In genomic region chr7:129341838-129342806, GRCh38 we compare ENCODE assay signal across 1 cellular context.
A peak's percentile ranks its signal among the peaks of the same experiment; 100 is the strongest.
TF ChIP-seq lines count a peak whose summit lies in the region.

No MANE protein-coding gene starts in this region.

TF ChIP-seq in HEK293, 187 proteins besides CTCF, POLR2A, EP300 and RAD21 (continued from another document):
- TF ChIP-seq, protein P1, sequence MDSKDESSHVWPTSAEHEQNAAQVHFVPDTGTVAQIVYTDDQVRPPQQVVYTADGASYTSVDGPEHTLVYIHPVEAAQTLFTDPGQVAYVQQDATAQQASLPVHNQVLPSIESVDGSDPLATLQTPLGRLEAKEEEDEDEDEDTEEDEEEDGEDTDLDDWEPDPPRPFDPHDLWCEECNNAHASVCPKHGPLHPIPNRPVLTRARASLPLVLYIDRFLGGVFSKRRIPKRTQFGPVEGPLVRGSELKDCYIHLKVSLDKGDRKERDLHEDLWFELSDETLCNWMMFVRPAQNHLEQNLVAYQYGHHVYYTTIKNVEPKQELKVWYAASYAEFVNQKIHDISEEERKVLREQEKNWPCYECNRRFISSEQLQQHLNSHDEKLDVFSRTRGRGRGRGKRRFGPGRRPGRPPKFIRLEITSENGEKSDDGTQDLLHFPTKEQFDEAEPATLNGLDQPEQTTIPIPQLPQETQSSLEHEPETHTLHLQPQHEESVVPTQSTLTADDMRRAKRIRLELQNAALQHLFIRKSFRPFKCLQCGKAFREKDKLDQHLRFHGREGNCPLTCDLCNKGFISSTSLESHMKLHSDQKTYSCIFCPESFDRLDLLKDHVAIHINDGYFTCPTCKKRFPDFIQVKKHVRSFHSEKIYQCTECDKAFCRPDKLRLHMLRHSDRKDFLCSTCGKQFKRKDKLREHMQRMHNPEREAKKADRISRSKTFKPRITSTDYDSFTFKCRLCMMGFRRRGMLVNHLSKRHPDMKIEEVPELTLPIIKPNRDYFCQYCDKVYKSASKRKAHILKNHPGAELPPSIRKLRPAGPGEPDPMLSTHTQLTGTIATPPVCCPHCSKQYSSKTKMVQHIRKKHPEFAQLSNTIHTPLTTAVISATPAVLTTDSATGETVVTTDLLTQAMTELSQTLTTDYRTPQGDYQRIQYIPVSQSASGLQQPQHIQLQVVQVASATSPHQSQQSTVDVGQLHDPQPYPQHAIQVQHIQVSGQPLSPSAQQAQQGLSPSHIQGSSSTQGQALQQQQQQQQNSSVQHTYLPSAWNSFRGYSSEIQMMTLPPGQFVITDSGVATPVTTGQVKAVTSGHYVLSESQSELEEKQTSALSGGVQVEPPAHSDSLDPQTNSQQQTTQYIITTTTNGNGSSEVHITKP (tag by site-specific recombination; IDR thresholded peaks at IDR 0.05): peak; percentile 28; the same call in 1 of the 2 replicates
